In genomic region chr2:24477229-24477628, GRCh38 we compare ENCODE assay signal across 1 cellular context.
TF ChIP-seq lines count a peak whose summit lies in the region.

No MANE protein-coding gene starts in this region.

TF ChIP-seq in K562, 482 proteins besides CTCF, POLR2A, EP300 and RAD21 (continued from another document):
- TF ChIP-seq JUND (IDR thresholded peaks at IDR 0.05; ENCODE audit: borderline replicate concordance, low read depth, low read length) (peak; percentile 4; the same call in 1 of the 2 replicates), JUND (tag; IDR thresholded peaks at IDR 0.05; ENCODE audit: borderline replicate concordance, low read depth, low read length) (0 out of 3 replicates have a peak, but pooled peaks have one; percentile 12), HNRNPUL1 (IDR thresholded peaks at IDR 0.05; ENCODE audit: low read length) (no peak), L3MBTL2 (IDR thresholded peaks at IDR 0.05) (peak; percentile 63; the same call in 1 of the 2 replicates), ATF7 (IDR thresholded peaks at IDR 0.05) (0 out of 2 replicates have a peak, but pooled peaks have one; percentile 44), GTF2F1 (IDR thresholded peaks at IDR 0.05; ENCODE audit: low read depth, low read length) (no peak), PBX2 (CRISPR knock-in tag; IDR thresholded peaks at IDR 0.05; ENCODE audit: low read depth) (no peak), PBX2 (tag; conservative IDR thresholded peaks at IDR 0.05; ENCODE audit: low read depth) (0 out of 2 replicates have a peak, but pooled peaks have one; percentile 10), MGA (IDR thresholded peaks at IDR 0.05) (0 out of 2 replicates have a peak, but pooled peaks have one; percentile 12), HMBOX1 (IDR thresholded peaks at IDR 0.05) (peak; percentile 99), MYC (IDR thresholded peaks at IDR 0.05; ENCODE audit: low read depth, low read length) (0 out of 2 replicates have a peak, but pooled peaks have one; percentile 20), MYC (CRISPR knock-in tag; IDR thresholded peaks at IDR 0.05; ENCODE audit: borderline replicate concordance, low read depth) (no peak)
